15 cellular contexts compared by ENCODE assay signal in the genomic region with DNA sequence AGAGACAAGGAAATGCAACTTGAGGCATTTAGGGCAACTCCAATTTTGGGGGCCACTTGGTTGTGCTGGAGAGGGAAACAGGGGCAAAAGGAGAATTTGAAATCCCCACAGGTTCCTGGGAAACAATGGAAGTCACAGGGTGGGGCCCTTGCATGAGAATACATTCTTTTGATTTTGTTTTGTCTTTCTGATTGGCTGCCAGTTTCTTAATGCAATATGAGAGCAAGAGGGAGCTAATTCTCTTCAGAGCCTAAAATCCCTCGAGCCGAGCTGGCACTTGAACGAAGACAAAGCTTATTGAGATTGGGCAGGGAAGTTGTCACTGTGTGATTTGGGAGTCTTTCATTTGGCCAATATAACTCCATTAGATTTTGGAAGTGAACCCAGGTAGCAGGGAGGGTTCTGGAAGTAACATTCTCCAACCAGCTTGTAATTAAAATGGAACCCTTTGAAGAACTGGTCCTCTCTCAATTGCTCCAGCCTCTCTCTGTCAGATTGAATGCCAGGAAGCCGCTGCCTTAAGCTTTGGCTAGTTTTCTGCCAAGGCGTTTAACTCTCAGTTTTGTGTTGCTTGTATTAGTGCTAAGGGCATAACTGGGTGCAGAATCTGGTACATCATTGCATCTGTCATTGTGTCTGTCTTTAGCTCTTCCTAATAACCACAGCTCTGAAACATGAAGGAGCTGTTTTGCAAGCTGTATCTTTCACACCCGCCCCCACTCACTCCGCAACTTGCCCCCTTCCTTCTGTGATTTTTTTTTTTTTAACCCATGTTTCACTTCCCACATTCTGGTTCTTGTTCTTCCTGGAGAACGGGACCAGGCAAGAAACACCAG.
A peak's percentile ranks its signal among the peaks of the same experiment; 100 is the strongest.
DNase-seq lines count a peak whose midpoint lies in the region; ATAC-seq and TF ChIP-seq lines count a peak whose summit lies in the region.
"Had no signal": no experiment of that assay in that cellular context is flagged by ENCODE, and none has a peak within 500 bp of the region (broad histone marks: within the 10 kb centered on the region; RNA-seq: fewer than 3 reads in every experiment).

No MANE protein-coding gene starts in this region.

- CTCF ChIA-PET in activated naive CD4-positive, alpha-beta T cell treated with anti-CD3 and anti-CD28 coated beads, Interleukin-2, amount 10 ng/mL, durations not matched to agents 7 days and 5 days (lab: Charles Lee), result interaction anchor here (0.6 kb wide), 1 partner anchor 18 kb away, joined by 3 read pairs; no protein-coding TSS in a partner anchor

- no peak overlapping the region for H3K18ac ChIP-seq in neuronal stem cell (ENCODE audit: low read length)

- peak overlapping the region; percentile 59 for H3K4me2 ChIP-seq in GM23338
- no peak overlapping the region for H3K4me2 ChIP-seq in neuronal stem cell (ENCODE audit: insufficient read depth, low read length, poor library complexity, severe bottlenecking)

- no peaks in the 10 kb centered on the region for H3K9me3 Mint-ChIP-seq in GM23338
- no peaks in the 10 kb centered on the region for H3K9me3 Mint-ChIP-seq in activated naive CD4-positive, alpha-beta T cell treated with anti-CD3 and anti-CD28 coated beads, Interleukin-2, amount 10 ng/mL, durations not matched to agents 7 days and 5 days
- H3K9me3 Mint-ChIP-seq: activated naive CD4-positive, alpha-beta T cell treated with anti-CD3 and anti-CD28 coated beads, Interleukin-2, amount 50 U/mL, for 72 hours; CD8-positive, alpha-beta T cell had no signal

- WGBS in esophagus squamous epithelium, 2 donors, result 21 to 23% methylated on average over 7 to 8 of the region's 8 CpGs
- whole genome bisulfite sequencing in spleen, 5 donors, result 22 to 40% (median 30%) methylated on average over 8 of the region's 8 CpGs
- WGBS in neuronal stem cell (ENCODE audit: extremely low coverage in 2 of 2, insufficient read length in 2 of 2, insufficient replicate concordance in 1 of 2), 2 donors, result no CpG with 5 or more reads among the region's 8 CpGs

- no peak overlapping the region for H2BK5ac ChIP-seq in neuronal stem cell (ENCODE audit: low read length)

- H4K91ac ChIP-seq in neuronal stem cell (ENCODE audit: low read depth, low read length, poor library complexity), result no peak overlapping the region

- H3K79me1 ChIP-seq in neuronal stem cell (ENCODE audit: low read depth, low read length), result no peaks in the 10 kb centered on the region

- peaks cover 42% of the 10 kb centered on the region for H3K4me1 ChIP-seq in GM23338 (ENCODE audit: insufficient read depth)
- H3K4me1 ChIP-seq in esophagus squamous epithelium, result peaks cover 0 to 17% (median 10%) of the 10 kb centered on the region in 3 donors
- H3K4me1 ChIP-seq in spleen, result peaks cover 0 to 20% (median 7%) of the 10 kb centered on the region in 6 donors
- peaks cover 0 to 3% of the 10 kb centered on the region in 2 donors for H3K4me1 ChIP-seq in neuronal stem cell (ENCODE audit: control insufficient read depth in 2 of 2, insufficient read depth in 1 of 2, low read depth in 1 of 2, low read length in 2 of 2)

- peak; percentile 89 for ATAC-seq in GM23338
- ATAC-seq: activated naive CD4-positive, alpha-beta T cell treated with anti-CD3 and anti-CD28 coated beads, Interleukin-2, amount 50 U/mL, for 72 hours; CD8-positive, alpha-beta T cell had no signal

- no peak overlapping the region for H3K27ac Mint-ChIP-seq in GM23338
- H3K27ac Mint-ChIP-seq in activated naive CD4-positive, alpha-beta T cell treated with anti-CD3 and anti-CD28 coated beads, Interleukin-2, amount 10 ng/mL, durations not matched to agents 7 days and 5 days, result no peak overlapping the region
- H3K27ac Mint-ChIP-seq: activated naive CD4-positive, alpha-beta T cell treated with anti-CD3 and anti-CD28 coated beads, Interleukin-2, amount 50 U/mL, for 72 hours; CD8-positive, alpha-beta T cell had no signal

- H3K36me3 ChIP-seq in GM23338 (ENCODE audit: insufficient read depth) (no peaks in the 10 kb centered on the region), esophagus squamous epithelium (no peaks in the 10 kb centered on the region), spleen (no peaks in the 10 kb centered on the region), neuronal stem cell (replicated peaks in 1 of 2; ENCODE audit: control insufficient read depth in 2 of 2, insufficient read depth in 2 of 2, low read length in 2 of 2) (no peaks in the 10 kb centered on the region)

- H3F3A ChIP-seq in GM23338 (replicated peaks; ENCODE audit: low read depth), result no peaks in the 10 kb centered on the region; the same call in 1 of the 2 replicates

- H2BK15ac ChIP-seq in neuronal stem cell (ENCODE audit: low read length), result no peak overlapping the region

- peaks cover 7% of the 10 kb centered on the region for H3K27me3 Mint-ChIP-seq in GM23338 (ENCODE audit: insufficient read depth, low read depth, poor library complexity)
- peaks cover 51% of the 10 kb centered on the region for H3K27me3 Mint-ChIP-seq in activated naive CD4-positive, alpha-beta T cell treated with anti-CD3 and anti-CD28 coated beads, Interleukin-2, amount 10 ng/mL, durations not matched to agents 7 days and 5 days

- no peaks in the 10 kb centered on the region for H3K36me3 Mint-ChIP-seq in GM23338 (ENCODE audit: low read depth)
- no peaks in the 10 kb centered on the region for H3K36me3 Mint-ChIP-seq in activated naive CD4-positive, alpha-beta T cell treated with anti-CD3 and anti-CD28 coated beads, Interleukin-2, amount 10 ng/mL, durations not matched to agents 7 days and 5 days
- H3K36me3 Mint-ChIP-seq: activated naive CD4-positive, alpha-beta T cell treated with anti-CD3 and anti-CD28 coated beads, Interleukin-2, amount 50 U/mL, for 72 hours; CD8-positive, alpha-beta T cell had no signal

- H3K4me3 ChIP-seq in GM23338 (0 out of 2 replicates have a peak overlapping the region, but pooled peaks have one; percentile 1), esophagus squamous epithelium (peak overlapping the region in 1 of 4 donors; percentile 2), spleen (no peak overlapping the region), neuronal stem cell (ENCODE audit: low read length in 2 of 2) (no peak overlapping the region)

- TF ChIP-seq CTCF in GM23338 (conservative IDR thresholded peaks at IDR 0.05; ENCODE audit: low read depth in 2 of 2), result no peak
- TF ChIP-seq CTCF in esophagus squamous epithelium (IDR thresholded peaks at IDR 0.05), result no peak
- no peak for TF ChIP-seq CTCF in spleen (IDR thresholded peaks at IDR 0.05 in 8 of 11, conservative IDR thresholded peaks at IDR 0.05 in 3 of 11)

- H3K4ac ChIP-seq in neuronal stem cell (ENCODE audit: low read length), result no peak overlapping the region

- H3K9me2 ChIP-seq in GM23338 (ENCODE audit: insufficient read depth), result no peaks in the 10 kb centered on the region

- no peaks in the 10 kb centered on the region for H3K79me2 ChIP-seq in GM23338 (replicated peaks; ENCODE audit: insufficient read depth)

- H3K4me1 Mint-ChIP-seq in GM23338, result peaks cover 35% of the 10 kb centered on the region
- H3K4me1 Mint-ChIP-seq in activated naive CD4-positive, alpha-beta T cell treated with anti-CD3 and anti-CD28 coated beads, Interleukin-2, amount 10 ng/mL, durations not matched to agents 7 days and 5 days, result no peaks in the 10 kb centered on the region

- H3K14ac ChIP-seq in neuronal stem cell (ENCODE audit: low read length), result no peak overlapping the region

- H4K20me1 ChIP-seq in GM23338 (replicated peaks; ENCODE audit: insufficient read depth), result no peaks in the 10 kb centered on the region

- H2BK120ac ChIP-seq in neuronal stem cell (ENCODE audit: low read depth, low read length), result no peak overlapping the region

- H3K4me3 Mint-ChIP-seq in GM23338, result no peak overlapping the region
- no peak overlapping the region for H3K4me3 Mint-ChIP-seq in activated naive CD4-positive, alpha-beta T cell treated with anti-CD3 and anti-CD28 coated beads, Interleukin-2, amount 10 ng/mL, durations not matched to agents 7 days and 5 days
- H3K4me3 Mint-ChIP-seq: CD8-positive, alpha-beta T cell had no signal

- no peak overlapping the region for H2BK12ac ChIP-seq in neuronal stem cell (ENCODE audit: low read length)

- TF ChIP-seq POLR2A in esophagus squamous epithelium (IDR thresholded peaks at IDR 0.05) (no peak), spleen (IDR thresholded peaks at IDR 0.05) (no peak)

- H3K23ac ChIP-seq in neuronal stem cell (ENCODE audit: low read depth, low read length, poor library complexity), result no peak overlapping the region

- H2AK5ac ChIP-seq in neuronal stem cell (ENCODE audit: low read depth, low read length), result no peak overlapping the region

- H2AFZ ChIP-seq in GM23338 (0 out of 2 replicates have a peak overlapping the region, but pooled peaks have one; percentile 0), neuronal stem cell (ENCODE audit: low read length) (no peak overlapping the region)

- no peak overlapping the region for H3K9ac ChIP-seq in neuronal stem cell (ENCODE audit: low read depth, low read length, poor library complexity)

- no peak overlapping the region; the same call in 1 of the 2 replicates for H3K27ac ChIP-seq in GM23338 (ENCODE audit: low read depth)
- peak overlapping the region in 3 of 4 donors; percentile 12 to 45 (median 16) for H3K27ac ChIP-seq in esophagus squamous epithelium
- H3K27ac ChIP-seq in spleen, result peak overlapping the region in 4 of 8 donors; percentile 27 to 68 (median 63)
- H3K27ac ChIP-seq in neuronal stem cell (replicated peaks; ENCODE audit: low read length), result no peak overlapping the region

- H3K27me3 ChIP-seq in GM23338 (ENCODE audit: insufficient read depth) (no peaks in the 10 kb centered on the region), esophagus squamous epithelium (no peaks in the 10 kb centered on the region), spleen (replicated peaks in 1 of 7) (peaks cover 0 to 25% (median 0%) of the 10 kb centered on the region in 7 donors), neuronal stem cell (ENCODE audit: control insufficient read depth in 3 of 3, insufficient read depth in 3 of 3, low read depth in 1 of 3, low read length in 3 of 3) (no peaks in the 10 kb centered on the region)

- intact Hi-C loops in esophagus squamous epithelium (cut with DNase I), result no loop called here
- intact Hi-C loops in spleen (cut with DNase I; ENCODE audit: low total_unique reads), result no loop called here

- DNase-seq in GM23338 (ENCODE audit: low spot score), result peak; percentile 69
- peak; percentile 30 to 65 for DNase-seq in NCI-H524 (lab: John Stamatoyannopoulos, UW)
- no peak for DNase-seq in esophagus squamous epithelium (lab: John Stamatoyannopoulos, UW)
- DNase-seq in midbrain (lab: John Stamatoyannopoulos, UW), result peak; percentile 26
- DNase-seq in spleen, result no peak
- no peak for DNase-seq in DMS 273 treated with DMSO at 0.1 percent for 48 hours (lab: John Stamatoyannopoulos, UW)
- DNase-seq in neuronal stem cell (ENCODE audit: low spot score), result no peak
- no peak for DNase-seq in activated naive CD4-positive, alpha-beta T cell treated with anti-CD3 and anti-CD28 coated beads, Interleukin-2, amount 10 ng/mL, durations not matched to agents 7 days and 5 days
- DNase-seq: activated CD8-positive, alpha-beta memory T cell treated with anti-CD3 and anti-CD28 coated beads, Interleukin-2, amount 50 U/mL, for 4 hours; CD8-positive, alpha-beta T cell; glutamatergic neuron; KG1; NCI-H2029; OCI-M1 had no signal

- H3K9me3 ChIP-seq in esophagus squamous epithelium (no peaks in the 10 kb centered on the region), spleen (no peaks in the 10 kb centered on the region), neuronal stem cell (replicated peaks in 1 of 2; ENCODE audit: control insufficient read depth in 2 of 2, insufficient read depth in 1 of 2, low read depth in 1 of 2, low read length in 2 of 2) (no peaks in the 10 kb centered on the region)

- no peak overlapping the region for H4K8ac ChIP-seq in neuronal stem cell (ENCODE audit: low read depth, low read length)

Comparison
In these comparisons a context has a peak if more than half of its experiments do, and no peak if none do; other contexts are left out.
1. DNase-seq: peak in GM23338 (single experiment), NCI-H524 (2 of 2) and midbrain (single experiment); none in esophagus squamous epithelium (single experiment), spleen (single experiment), DMS 273 treated with DMSO at 0.1 percent for 48 hours (single experiment), neuronal stem cell (single experiment) and activated naive CD4-positive, alpha-beta T cell treated with anti-CD3 and anti-CD28 coated beads, Interleukin-2, amount 10 ng/mL, durations not matched to agents 7 days and 5 days (single experiment).
2. H3K27ac ChIP-seq: peak in esophagus squamous epithelium (3 of 4); none in GM23338 (single experiment) and neuronal stem cell (single experiment).